Comparison of ENCODE assay signal across 8 cellular contexts in the genomic region with DNA sequence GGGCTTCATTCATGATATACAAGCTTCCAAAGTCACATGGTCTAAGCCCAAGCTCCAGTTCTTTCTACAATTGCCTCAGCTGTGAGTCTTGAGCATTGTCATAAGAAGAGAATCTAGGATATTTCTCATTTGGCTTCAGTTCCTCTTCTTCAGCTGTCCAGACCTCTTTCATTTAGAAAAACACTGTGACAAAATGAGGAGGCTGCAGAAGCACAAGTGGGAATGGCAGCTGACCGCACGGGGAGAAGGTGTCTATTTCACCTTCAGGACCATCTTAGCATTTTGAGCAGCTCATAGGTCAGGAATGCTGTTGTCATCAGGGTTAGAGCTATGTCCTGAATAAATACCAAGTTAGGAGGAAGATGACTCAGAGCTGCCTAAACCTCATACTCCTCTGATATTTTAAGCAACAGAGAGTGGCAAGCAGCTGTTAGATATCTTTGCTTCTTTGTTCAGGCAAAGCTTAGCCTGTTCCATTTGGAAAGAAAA.
DNase-seq lines count a peak whose midpoint lies in the region; ATAC-seq, FAIRE-seq and TF ChIP-seq lines count a peak whose summit lies in the region.

No MANE protein-coding gene starts in this region.

- no peaks in the 10 kb centered on the region for H3K79me2 ChIP-seq in parathyroid adenoma

- H3K9me3 ChIP-seq in parathyroid adenoma (ENCODE audit: control insufficient read depth, low read length), result no peaks in the 10 kb centered on the region

- H3K4me2 ChIP-seq in parathyroid adenoma (ENCODE audit: low read length), result no peak overlapping the region

- peak overlapping the region; percentile 73 for H2AFZ ChIP-seq in parathyroid adenoma

- peak overlapping the region; percentile 81 for H3K27ac ChIP-seq in parathyroid adenoma

- H3K9ac ChIP-seq in parathyroid adenoma, result no peak overlapping the region

- H3K4me1 ChIP-seq in parathyroid adenoma, result peaks cover 17% of the 10 kb centered on the region

- no peaks in the 10 kb centered on the region for H3K27me3 ChIP-seq in parathyroid adenoma (ENCODE audit: control insufficient read depth, insufficient read depth, low read length)

- peak; percentile 5 for FAIRE-seq in TTC549 (lab: Jason Lieb, UNC)

- no peaks in the 10 kb centered on the region for H3K36me3 ChIP-seq in parathyroid adenoma (ENCODE audit: control insufficient read depth, insufficient read depth, low read length)

- DNase-seq in ELF-1 (ENCODE audit: low read depth, low spot score) (peak; percentile 33), HK-2 (ENCODE audit: unreplicated experiment) (peak; percentile 72), foreskin fibroblast (peak; percentile 98), NCI-H1694 treated with DMSO at 0.1 percent for 48 hours (lab: John Stamatoyannopoulos, UW) (no peak)
- no peak for DNase-seq in activated CD4-positive, alpha-beta T cell treated with anti-CD3 and anti-CD28 coated beads, Interleukin-2, amount 50 U/mL, for 4 hours

- TF ChIP-seq CTCF in foreskin fibroblast (IDR thresholded peaks at IDR 0.05; ENCODE audit: low read depth, low read length) (no peak), parathyroid adenoma (IDR thresholded peaks at IDR 0.05) (no peak)

- H3K4me3 ChIP-seq in foreskin fibroblast (ENCODE audit: low read depth in 1 of 2, low read length in 2 of 2) (peak overlapping the region in 1 of 2 donors; percentile 21), parathyroid adenoma (ENCODE audit: low read depth, low read length) (no peak overlapping the region)

- ATAC-seq in GM21447 (IDR thresholded peaks at IDR 0.05; ENCODE audit: unreplicated experiment), result peak; percentile 89

Comparison
In these comparisons a context has a peak if more than half of its experiments do, and no peak if none do; other contexts are left out.
1. DNase-seq: peak in ELF-1 (single experiment), HK-2 (single experiment) and foreskin fibroblast (2 of 2); none in NCI-H1694 treated with DMSO at 0.1 percent for 48 hours (single experiment) and activated CD4-positive, alpha-beta T cell treated with anti-CD3 and anti-CD28 coated beads, Interleukin-2, amount 50 U/mL, for 4 hours (0 of 2).